Comparison of ENCODE assay signal across 8 cellular contexts in genomic region chr2:72920317-72921087, GRCh38. TPM values are rescaled to one million over a fixed set of nuclear protein-coding genes. Genes with fewer than 3 reads are reported as not detected.
DNase-seq lines count a peak whose midpoint lies in the region; ATAC-seq lines count a peak whose summit lies in the region.

No MANE protein-coding gene starts in this region.

- H3K9me3 Mint-ChIP-seq in activated CD4-positive, alpha-beta T cell treated with anti-CD3 and anti-CD28 coated beads, Interleukin-2, amount 10 ng/mL, durations not matched to agents 24 days and 14 days, result no peaks in the 10 kb centered on the region
- no peaks in the 10 kb centered on the region for H3K9me3 Mint-ChIP-seq in activated CD8-positive, alpha-beta T cell treated with anti-CD3 and anti-CD28 coated beads, Interleukin-2, amount 10 ng/mL, durations not matched to agents 7 days and 5 days (ENCODE audit: insufficient read depth)
- H3K9me3 Mint-ChIP-seq in stimulated activated naive CD8-positive, alpha-beta T cell treated with anti-CD3 and anti-CD28 coated beads, Interleukin-15, amount 100 ng/mL, for 72 hours, result no peaks in the 10 kb centered on the region

- no peaks in the 10 kb centered on the region for H3K36me3 Mint-ChIP-seq in activated CD4-positive, alpha-beta T cell treated with anti-CD3 and anti-CD28 coated beads, Interleukin-2, amount 10 ng/mL, durations not matched to agents 24 days and 14 days (ENCODE audit: low read depth)
- no peaks in the 10 kb centered on the region for H3K36me3 Mint-ChIP-seq in activated CD8-positive, alpha-beta T cell treated with anti-CD3 and anti-CD28 coated beads, Interleukin-2, amount 10 ng/mL, durations not matched to agents 7 days and 5 days (ENCODE audit: low read depth)

- CTCF ChIA-PET in activated CD8-positive, alpha-beta T cell treated with anti-CD3 and anti-CD28 coated beads, Interleukin-2, amount 10 ng/mL, durations not matched to agents 7 days and 5 days (lab: Charles Lee), result interaction anchor here (1.5 kb wide), 1 partner anchor 54 kb away, joined by 4 read pairs; no protein-coding TSS in a partner anchor

- peaks cover 68% of the 10 kb centered on the region for H3K27me3 Mint-ChIP-seq in activated CD4-positive, alpha-beta T cell treated with anti-CD3 and anti-CD28 coated beads, Interleukin-2, amount 10 ng/mL, durations not matched to agents 24 days and 14 days
- H3K27me3 Mint-ChIP-seq in activated CD8-positive, alpha-beta T cell treated with anti-CD3 and anti-CD28 coated beads, Interleukin-2, amount 10 ng/mL, durations not matched to agents 7 days and 5 days (ENCODE audit: low read depth), result peaks cover 72% of the 10 kb centered on the region
- H3K27me3 Mint-ChIP-seq in stimulated activated naive CD8-positive, alpha-beta T cell treated with anti-CD3 and anti-CD28 coated beads, Interleukin-15, amount 100 ng/mL, for 72 hours, result peaks cover 93% of the 10 kb centered on the region

- no peak overlapping the region for H3K27ac Mint-ChIP-seq in activated CD4-positive, alpha-beta T cell treated with anti-CD3 and anti-CD28 coated beads, Interleukin-2, amount 10 ng/mL, durations not matched to agents 24 days and 14 days
- H3K27ac Mint-ChIP-seq in activated CD8-positive, alpha-beta T cell treated with anti-CD3 and anti-CD28 coated beads, Interleukin-2, amount 10 ng/mL, durations not matched to agents 7 days and 5 days, result no peak overlapping the region
- no peak overlapping the region for H3K27ac Mint-ChIP-seq in stimulated activated naive CD8-positive, alpha-beta T cell treated with anti-CD3 and anti-CD28 coated beads, Interleukin-15, amount 100 ng/mL, for 72 hours

- peak; percentile 70 for DNase-seq in activated CD4-positive, alpha-beta T cell treated with anti-CD3 and anti-CD28 coated beads, Interleukin-2, amount 10 ng/mL, durations not matched to agents 24 days and 14 days
- DNase-seq in activated CD4-positive, alpha-beta T cell treated with anti-CD3 and anti-CD28 coated beads for 1 hour, result no peak
- DNase-seq in activated CD8-positive, alpha-beta T cell treated with anti-CD3 and anti-CD28 coated beads, Interleukin-2, amount 10 ng/mL, durations not matched to agents 7 days and 5 days, result peak; percentile 35
- DNase-seq in stimulated activated naive CD8-positive, alpha-beta T cell treated with anti-CD3 and anti-CD28 coated beads, Interleukin-15, amount 100 ng/mL, for 72 hours, result peak; percentile 52 to 58
- no peak for DNase-seq in mucosa of gallbladder (ENCODE audit: low spot score)

- peaks cover 10% of the 10 kb centered on the region for H3K4me1 Mint-ChIP-seq in activated CD4-positive, alpha-beta T cell treated with anti-CD3 and anti-CD28 coated beads, Interleukin-2, amount 10 ng/mL, durations not matched to agents 24 days and 14 days
- peaks cover 38% of the 10 kb centered on the region for H3K4me1 Mint-ChIP-seq in activated CD8-positive, alpha-beta T cell treated with anti-CD3 and anti-CD28 coated beads, Interleukin-2, amount 10 ng/mL, durations not matched to agents 7 days and 5 days (ENCODE audit: low read depth)
- peaks cover 57% of the 10 kb centered on the region for H3K4me1 Mint-ChIP-seq in stimulated activated naive CD8-positive, alpha-beta T cell treated with anti-CD3 and anti-CD28 coated beads, Interleukin-15, amount 100 ng/mL, for 72 hours

- POLR2A ChIA-PET in activated CD8-positive, alpha-beta T cell treated with anti-CD3 and anti-CD28 coated beads, Interleukin-2, amount 10 ng/mL, durations not matched to agents 7 days and 5 days (lab: Charles Lee), result no interaction called here

- intact Hi-C loops in activated CD4-positive, alpha-beta T cell treated with anti-CD3 and anti-CD28 coated beads, Interleukin-2, amount 10 ng/mL, durations not matched to agents 24 days and 14 days (cut with micrococcal nuclease), result loop anchor here (2.0 kb wide), 1 partner anchor 370 kb away; no protein-coding TSS in a partner anchor

- peak; percentile 5 for ATAC-seq in activated CD8-positive, alpha-beta T cell treated with anti-CD3 and anti-CD28 coated beads, Interleukin-2, amount 10 ng/mL, durations not matched to agents 7 days and 5 days
- peak; percentile 30 for ATAC-seq in stimulated activated naive CD8-positive, alpha-beta T cell treated with anti-CD3 and anti-CD28 coated beads, Interleukin-15, amount 100 ng/mL, for 72 hours
- ATAC-seq in HG02885 (IDR thresholded peaks at IDR 0.05; ENCODE audit: poor library complexity, unreplicated experiment) (no peak), GM21529 (IDR thresholded peaks at IDR 0.05; ENCODE audit: unreplicated experiment) (no peak)

- peak overlapping the region; percentile 35 for H3K4me3 ChIP-seq in iPS-11a (ENCODE audit: low read depth, low read length)

- H3K4me3 Mint-ChIP-seq in activated CD4-positive, alpha-beta T cell treated with anti-CD3 and anti-CD28 coated beads, Interleukin-2, amount 10 ng/mL, durations not matched to agents 24 days and 14 days, result peak overlapping the region; percentile 39
- H3K4me3 Mint-ChIP-seq in activated CD8-positive, alpha-beta T cell treated with anti-CD3 and anti-CD28 coated beads, Interleukin-2, amount 10 ng/mL, durations not matched to agents 7 days and 5 days, result peak overlapping the region; percentile 43
- H3K4me3 Mint-ChIP-seq in stimulated activated naive CD8-positive, alpha-beta T cell treated with anti-CD3 and anti-CD28 coated beads, Interleukin-15, amount 100 ng/mL, for 72 hours, result peak overlapping the region; percentile 76

RNA-seq across cellular contexts. Expression of gene EMX1, which starts 3.2 kb away (rescaled TPM):
- total RNA-seq in activated CD4-positive, alpha-beta T cell treated with anti-CD3 and anti-CD28 coated beads, Interleukin-2, amount 10 ng/mL, durations not matched to agents 24 days and 14 days, result 0.09 TPM in 1 of 2 replicates, not detected in the other
- total RNA-seq in activated CD8-positive, alpha-beta T cell treated with anti-CD3 and anti-CD28 coated beads, Interleukin-2, amount 10 ng/mL, durations not matched to agents 7 days and 5 days, result not detected
- 0.12 TPM for total RNA-seq in mucosa of gallbladder

RNA-seq across cellular contexts. Expression of gene SPR, which starts 33.3 kb away (rescaled TPM):
- 12.6 and 12.8 TPM in 2 replicates for total RNA-seq in activated CD4-positive, alpha-beta T cell treated with anti-CD3 and anti-CD28 coated beads, Interleukin-2, amount 10 ng/mL, durations not matched to agents 24 days and 14 days
- under 1 TPM; 0.65 to 0.79 TPM for total RNA-seq in activated CD8-positive, alpha-beta T cell treated with anti-CD3 and anti-CD28 coated beads, Interleukin-2, amount 10 ng/mL, durations not matched to agents 7 days and 5 days
- total RNA-seq in mucosa of gallbladder, result 60.3 TPM

Comparison
In these comparisons a context has a peak if more than half of its experiments do, and no peak if none do; other contexts are left out.
1. DNase-seq: peak in activated CD4-positive, alpha-beta T cell treated with anti-CD3 and anti-CD28 coated beads, Interleukin-2, amount 10 ng/mL, durations not matched to agents 24 days and 14 days (single experiment), activated CD8-positive, alpha-beta T cell treated with anti-CD3 and anti-CD28 coated beads, Interleukin-2, amount 10 ng/mL, durations not matched to agents 7 days and 5 days (single experiment) and stimulated activated naive CD8-positive, alpha-beta T cell treated with anti-CD3 and anti-CD28 coated beads, Interleukin-15, amount 100 ng/mL, for 72 hours (2 of 2); none in activated CD4-positive, alpha-beta T cell treated with anti-CD3 and anti-CD28 coated beads for 1 hour (single experiment) and mucosa of gallbladder (single experiment).
2. ATAC-seq: peak in activated CD8-positive, alpha-beta T cell treated with anti-CD3 and anti-CD28 coated beads, Interleukin-2, amount 10 ng/mL, durations not matched to agents 7 days and 5 days (single experiment) and stimulated activated naive CD8-positive, alpha-beta T cell treated with anti-CD3 and anti-CD28 coated beads, Interleukin-15, amount 100 ng/mL, for 72 hours (single experiment); none in HG02885 (single experiment) and GM21529 (single experiment).
3. Peak in every context shown above with its lines, with median percentiles within 50 percentile points of each other: H3K4me3 Mint-ChIP-seq.